In the genomic region with DNA sequence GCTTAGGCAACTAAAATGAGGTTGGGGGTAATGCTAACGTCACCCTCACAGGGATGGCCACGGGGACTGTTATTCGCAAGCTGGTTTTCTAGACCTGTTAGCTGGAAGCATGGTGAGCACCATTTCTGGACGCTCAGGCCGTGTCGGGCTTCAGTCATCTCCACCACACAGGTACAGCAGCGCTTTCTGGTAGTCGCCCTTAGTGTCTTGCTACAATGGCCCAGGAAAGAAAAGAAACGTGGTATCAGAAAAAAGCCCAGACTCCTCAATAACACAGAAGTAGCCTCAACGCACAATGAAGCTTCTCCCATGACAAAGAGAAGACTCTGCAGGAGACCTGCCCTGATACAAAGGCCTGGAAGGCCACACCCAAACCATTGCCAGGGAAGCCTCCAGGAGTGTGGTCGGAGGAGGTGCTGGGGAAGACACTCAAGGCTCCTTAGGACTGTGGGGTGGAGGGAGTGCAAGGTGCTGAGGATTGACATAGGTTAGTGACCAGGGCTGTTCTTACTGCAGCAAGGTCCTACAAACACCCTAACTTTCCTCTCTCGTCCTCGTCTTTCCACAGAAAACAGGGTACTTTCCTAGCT, we compare ENCODE assay signal across 15 cellular contexts.
"Had no signal": no experiment of that assay in that cellular context is flagged by ENCODE, and none has a peak within 500 bp of the region (broad histone marks: within the 10 kb centered on the region; RNA-seq: fewer than 3 reads in every experiment).

No MANE protein-coding gene starts in this region.

- DNase-seq: activated CD4-positive, alpha-beta T cell treated with anti-CD3 and anti-CD28 coated beads for 36 hours; activated naive CD4-positive, alpha-beta T cell treated with Interleukin-2 at 50 U/mL for 16 hours; brain microvascular endothelial cell; cerebellar nuclear complex; foreskin melanocyte; head of caudate nucleus; islet precursor cell; left ventricle myocardium superior; T-cell had no signal

- H3K4me3 Mint-ChIP-seq: activated CD4-positive, alpha-beta T cell treated with anti-CD3 and anti-CD28 coated beads for 36 hours; activated T-helper 1 cell treated with anti-CD3 and anti-CD28 coated beads, Interleukin-12 subunit alpha, Interleukin-12 subunit beta, Interleukin-2, Interleukin-4 antibody, amounts not matched to agents 30 ng/mL and 10 ng/mL and 1 ng/mL, durations not matched to agents 14 hours and 24 hours and 36 hours; T-cell had no signal

- H3K27me3 ChIP-seq: brain microvascular endothelial cell, esophagus muscularis mucosa, tibial nerve, vagina had no signal

- ATAC-seq: activated CD4-positive, alpha-beta T cell treated with anti-CD3 and anti-CD28 coated beads for 36 hours; left ventricle myocardium superior; T-cell had no signal

- H3K4me1 Mint-ChIP-seq: activated CD4-positive, alpha-beta T cell treated with anti-CD3 and anti-CD28 coated beads for 36 hours had no signal

- H3K9me3 ChIP-seq: esophagus muscularis mucosa, tibial nerve, vagina had no signal

- H3K27ac ChIP-seq: brain microvascular endothelial cell, esophagus muscularis mucosa, tibial nerve, vagina, VCaP had no signal

- H3K27ac Mint-ChIP-seq: activated CD4-positive, alpha-beta T cell treated with anti-CD3 and anti-CD28 coated beads for 36 hours; activated T-helper 1 cell treated with anti-CD3 and anti-CD28 coated beads, Interleukin-12 subunit alpha, Interleukin-12 subunit beta, Interleukin-2, Interleukin-4 antibody, amounts not matched to agents 30 ng/mL and 10 ng/mL and 1 ng/mL, durations not matched to agents 14 hours and 24 hours and 36 hours; T-cell had no signal

- H3K27me3 Mint-ChIP-seq: activated CD4-positive, alpha-beta T cell treated with anti-CD3 and anti-CD28 coated beads for 36 hours had no signal

- H3K4me3 ChIP-seq: esophagus muscularis mucosa, tibial nerve, vagina had no signal

- FAIRE-seq: endometrium had no signal

- H3K9me3 Mint-ChIP-seq: activated T-helper 1 cell treated with anti-CD3 and anti-CD28 coated beads, Interleukin-12 subunit alpha, Interleukin-12 subunit beta, Interleukin-2, Interleukin-4 antibody, amounts not matched to agents 30 ng/mL and 10 ng/mL and 1 ng/mL, durations not matched to agents 14 hours and 24 hours and 36 hours; T-cell had no signal
